29 cellular contexts compared by ENCODE assay signal in genomic region chr5:152549709-152550108, GRCh38.
DNase-seq lines count a peak whose midpoint lies in the region; ATAC-seq, FAIRE-seq and TF ChIP-seq lines count a peak whose summit lies in the region.
"Had no signal": no experiment of that assay in that cellular context is flagged by ENCODE, and none has a peak within 500 bp of the region (broad histone marks: within the 10 kb centered on the region; RNA-seq: fewer than 3 reads in every experiment).

No MANE protein-coding gene starts in this region.

- H3K36me3 Mint-ChIP-seq in mesothelial cell of epicardium = no peaks in the 10 kb centered on the region
- H3K36me3 Mint-ChIP-seq: CD4-positive, alpha-beta memory T cell; T-cell had no signal

- TF ChIP-seq CTCF in GM06990 (IDR thresholded peaks at IDR 0.05; ENCODE audit: insufficient read depth, low read length, poor library complexity, severe bottlenecking) = no peak
- no peak for TF ChIP-seq CTCF in HepG2 (CRISPR knock-in tag; IDR thresholded peaks at IDR 0.05)
- TF ChIP-seq CTCF in mesothelial cell of epicardium (IDR thresholded peaks at IDR 0.05; ENCODE audit: unreplicated experiment) = no peak
- TF ChIP-seq CTCF in MM.1S (IDR thresholded peaks at IDR 0.05; ENCODE audit: low read length) = no peak

- H3K4me3 Mint-ChIP-seq in mesothelial cell of epicardium = no peak overlapping the region
- H3K4me3 Mint-ChIP-seq: CD4-positive, alpha-beta memory T cell; T-cell had no signal

- H3K9me3 ChIP-seq in HepG2 (ENCODE audit: low read length) (no peaks in the 10 kb centered on the region), MM.1S (replicated peaks; ENCODE audit: insufficient read depth, low read length) (no peaks in the 10 kb centered on the region)
- H3K9me3 ChIP-seq: BLaER1 treated with 17β-estradiol and CSF1 and Interleukin-3, amounts not matched to agents 10 nM and 100 nM; Caco-2; SJCRH30 had no signal

- H3K27me3 ChIP-seq in GM06990 (replicated peaks; ENCODE audit: control insufficient read depth, insufficient read depth, low read length) (no peaks in the 10 kb centered on the region), HepG2 (ENCODE audit: control insufficient read depth in 1 of 2, insufficient read depth in 2 of 2, low read length in 2 of 2) (no peaks in the 10 kb centered on the region), MM.1S (replicated peaks; ENCODE audit: insufficient read depth, low read length) (no peaks in the 10 kb centered on the region)
- H3K27me3 ChIP-seq: BLaER1 treated with 17β-estradiol and CSF1 and Interleukin-3, amounts not matched to agents 10 nM and 100 nM; SJCRH30 had no signal

- WGBS in HepG2 (ENCODE audit: low lambda C conversion rate) = 0% methylated on average over 2 of the region's 2 CpGs

- POLR2A ChIA-PET in HepG2 (lab: Yijun Ruan, JAX) = no interaction called here

- no peak for TF ChIP-seq EP300 in HepG2 (IDR thresholded peaks at IDR 0.05; ENCODE audit: low read depth in 2 of 2, low read length in 2 of 2)
- no peak for TF ChIP-seq EP300 in HepG2 (CRISPR knock-in tag; IDR thresholded peaks at IDR 0.05; ENCODE audit: borderline replicate concordance)

- peaks cover 10% of the 10 kb centered on the region for H3K27me3 Mint-ChIP-seq in mesothelial cell of epicardium (ENCODE audit: low read depth)

- no peak overlapping the region for H3K4me2 ChIP-seq in HepG2 (ENCODE audit: low read depth, low read length)
- H3K4me2 ChIP-seq in MM.1S (ENCODE audit: low read depth, low read length) = no peak overlapping the region
- H3K4me2 ChIP-seq: BLaER1 treated with 17β-estradiol and CSF1 and Interleukin-3, amounts not matched to agents 10 nM and 100 nM had no signal

- no peak for FAIRE-seq in HepG2 (lab: Jason Lieb, UNC)
- FAIRE-seq: GM12892 had no signal

- H3K4me3 ChIP-seq in GM06990 (replicated peaks; ENCODE audit: low read depth, low read length) = no peak overlapping the region
- no peak overlapping the region for H3K4me3 ChIP-seq in HepG2 (replicated peaks in 1 of 3; ENCODE audit: insufficient read depth in 1 of 3, low read depth in 2 of 3, low read length in 3 of 3)
- no peak overlapping the region for H3K4me3 ChIP-seq in MM.1S (ENCODE audit: low read length)
- H3K4me3 ChIP-seq: BLaER1 treated with 17β-estradiol and CSF1 and Interleukin-3, amounts not matched to agents 10 nM and 100 nM; SJCRH30 had no signal

- H3K27ac ChIP-seq in HepG2 (ENCODE audit: extremely low read length, insufficient read depth, low read length) = no peak overlapping the region
- no peak overlapping the region for H3K27ac ChIP-seq in MM.1S (ENCODE audit: low read length)
- H3K27ac ChIP-seq: 22Rv1; BLaER1 treated with 17β-estradiol and CSF1 and Interleukin-3, amounts not matched to agents 10 nM and 100 nM; HL-60; SJCRH30 had no signal

- no peaks in the 10 kb centered on the region for H4K20me1 ChIP-seq in HepG2 (ENCODE audit: insufficient read depth, low read length)
- no peaks in the 10 kb centered on the region for H4K20me1 ChIP-seq in MM.1S (ENCODE audit: insufficient read depth, low read length)
- H4K20me1 ChIP-seq: BLaER1 treated with 17β-estradiol and CSF1 and Interleukin-3, amounts not matched to agents 10 nM and 100 nM had no signal

- TF ChIP-seq RAD21 in HepG2 (CRISPR knock-in tag; IDR thresholded peaks at IDR 0.05) = no peak

- H3K4me1 Mint-ChIP-seq in mesothelial cell of epicardium = no peaks in the 10 kb centered on the region
- H3K4me1 Mint-ChIP-seq: CD4-positive, alpha-beta memory T cell; T-cell had no signal

- H3K9ac ChIP-seq in HepG2 (ENCODE audit: insufficient read depth, low read depth, low read length) = no peak overlapping the region
- no peak overlapping the region for H3K9ac ChIP-seq in MM.1S (ENCODE audit: low read length)
- H3K9ac ChIP-seq: BLaER1 treated with 17β-estradiol and CSF1 and Interleukin-3, amounts not matched to agents 10 nM and 100 nM had no signal

- no peak for TF ChIP-seq POLR2A in HepG2 (IDR thresholded peaks at IDR 0.05; ENCODE audit: insufficient read depth in 1 of 2, low read depth in 2 of 2, low read length in 2 of 2)

- in situ Hi-C loops in HepG2 (cut with HindIII; ENCODE audit: extremely low pct_ligation_motif_present, low pct_unique_long_range_greater_than_20kb) = loop anchor here (25.0 kb wide), 2 partner anchors 588 to 1613 kb away; no protein-coding TSS in a partner anchor

- peak; percentile 11 for DNase-seq in GM06990 (ENCODE audit: extremely low read depth, insufficient read length)
- no peak for DNase-seq in HepG2 (ENCODE audit: low spot score)
- no peak for DNase-seq in mesothelial cell of epicardium (ENCODE audit: low spot score in 2 of 2, unreplicated experiment in 2 of 2)
- no peak for DNase-seq in left lobe of liver (ENCODE audit: low spot score)
- no peak for DNase-seq in MM.1S
- DNase-seq: ACHN; Caco-2; CD4-positive, alpha-beta memory T cell; DMS 273 treated with DMSO at 0.1 percent for 48 hours; DMS79 treated with DMSO at 0.1 percent for 48 hours; GOT3; HCEC 1CT; KBM-7; NCI-H1092 treated with DMSO at 0.1 percent for 48 hours; NCI-H1436 treated with DMSO at 0.1 percent for 48 hours; NCI-H1930; NCI-H345; NCI-H524 treated with DMSO at 0.1 percent for 48 hours; NCI-H82; SJCRH30; T-cell had no signal

- peak; percentile 54 for ATAC-seq in GM18907 (IDR thresholded peaks at IDR 0.05; ENCODE audit: unreplicated experiment)
- peak; percentile 72 for ATAC-seq in HG02852 (IDR thresholded peaks at IDR 0.05; ENCODE audit: unreplicated experiment)
- peak; percentile 62 for ATAC-seq in HG03432 (IDR thresholded peaks at IDR 0.05; ENCODE audit: unreplicated experiment)
- no peak for ATAC-seq in HepG2
- ATAC-seq in left lobe of liver = no peak
- ATAC-seq: Panc1, T-cell had no signal

- CTCF ChIA-PET in HepG2 (lab: Yijun Ruan, JAX; ENCODE audit: low intra/inter-chr PET ratio, low total read pairs) = no interaction called here

- intact Hi-C loops in HepG2 (cut with micrococcal nuclease; ENCODE audit: unreplicated experiment) = no loop called here

- no peaks in the 10 kb centered on the region for H3F3A ChIP-seq in MM.1S (ENCODE audit: insufficient read depth, low read length)

- BruUV-seq in HepG2 (replicated peaks; lab: Mats Ljungman, UMichigan) = no TSS peak

- H3K9me3 Mint-ChIP-seq in mesothelial cell of epicardium = peaks cover 4% of the 10 kb centered on the region

- H3K4me1 ChIP-seq in HepG2 (ENCODE audit: insufficient read depth, low read length) (no peaks in the 10 kb centered on the region), MM.1S (ENCODE audit: low read length) (no peaks in the 10 kb centered on the region)
- H3K4me1 ChIP-seq: BLaER1 treated with 17β-estradiol and CSF1 and Interleukin-3, amounts not matched to agents 10 nM and 100 nM; SJCRH30 had no signal

- H3K27ac Mint-ChIP-seq in mesothelial cell of epicardium = no peak overlapping the region
- H3K27ac Mint-ChIP-seq: T-cell had no signal

- H3K9me2 ChIP-seq in MM.1S (replicated peaks; ENCODE audit: insufficient read depth, low read length) = no peaks in the 10 kb centered on the region

- H3K36me3 ChIP-seq in GM06990 (ENCODE audit: control insufficient read depth, insufficient read depth, low read length) (no peaks in the 10 kb centered on the region), HepG2 (replicated peaks in 1 of 2; ENCODE audit: control insufficient read depth in 1 of 2, insufficient read depth in 2 of 2, low read length in 2 of 2) (no peaks in the 10 kb centered on the region), MM.1S (replicated peaks; ENCODE audit: insufficient read depth, low read length) (no peaks in the 10 kb centered on the region)
- H3K36me3 ChIP-seq: BLaER1 treated with 17β-estradiol and CSF1 and Interleukin-3, amounts not matched to agents 10 nM and 100 nM; SJCRH30 had no signal

- H3K79me2 ChIP-seq in HepG2 (ENCODE audit: insufficient read depth, low read length) (no peaks in the 10 kb centered on the region), MM.1S (ENCODE audit: low read length) (no peaks in the 10 kb centered on the region)

- H2AFZ ChIP-seq in HepG2 (ENCODE audit: low read length) = no peak overlapping the region
- no peak overlapping the region for H2AFZ ChIP-seq in MM.1S (ENCODE audit: low read length)

TF ChIP-seq in HepG2, 621 proteins besides CTCF, POLR2A, EP300 and RAD21:
- no peak for TF ChIP-seq ZNF17 (CRISPR knock-in tag; IDR thresholded peaks at IDR 0.05)
- TF ChIP-seq PRPF4 (IDR thresholded peaks at IDR 0.05; ENCODE audit: low read depth, low read length, poor library complexity, severe bottlenecking) = no peak
- no peak for TF ChIP-seq ZNF7 (CRISPR knock-in tag; IDR thresholded peaks at IDR 0.05)
- no peak for TF ChIP-seq ZNF558 (CRISPR knock-in tag; IDR thresholded peaks at IDR 0.05; ENCODE audit: borderline replicate concordance)
- no peak for TF ChIP-seq HIVEP1 (CRISPR knock-in tag; IDR thresholded peaks at IDR 0.05)
TF ChIP-seq in HepG2: peak in this region for 0.

Comparison
In these comparisons a context has a peak if more than half of its experiments do, and no peak if none do; other contexts are left out.
1. ATAC-seq: peak in GM18907 (single experiment), HG02852 (single experiment) and HG03432 (single experiment); none in HepG2 (single experiment) and left lobe of liver (single experiment).